8 cellular contexts compared by ENCODE assay signal in the genomic region with DNA sequence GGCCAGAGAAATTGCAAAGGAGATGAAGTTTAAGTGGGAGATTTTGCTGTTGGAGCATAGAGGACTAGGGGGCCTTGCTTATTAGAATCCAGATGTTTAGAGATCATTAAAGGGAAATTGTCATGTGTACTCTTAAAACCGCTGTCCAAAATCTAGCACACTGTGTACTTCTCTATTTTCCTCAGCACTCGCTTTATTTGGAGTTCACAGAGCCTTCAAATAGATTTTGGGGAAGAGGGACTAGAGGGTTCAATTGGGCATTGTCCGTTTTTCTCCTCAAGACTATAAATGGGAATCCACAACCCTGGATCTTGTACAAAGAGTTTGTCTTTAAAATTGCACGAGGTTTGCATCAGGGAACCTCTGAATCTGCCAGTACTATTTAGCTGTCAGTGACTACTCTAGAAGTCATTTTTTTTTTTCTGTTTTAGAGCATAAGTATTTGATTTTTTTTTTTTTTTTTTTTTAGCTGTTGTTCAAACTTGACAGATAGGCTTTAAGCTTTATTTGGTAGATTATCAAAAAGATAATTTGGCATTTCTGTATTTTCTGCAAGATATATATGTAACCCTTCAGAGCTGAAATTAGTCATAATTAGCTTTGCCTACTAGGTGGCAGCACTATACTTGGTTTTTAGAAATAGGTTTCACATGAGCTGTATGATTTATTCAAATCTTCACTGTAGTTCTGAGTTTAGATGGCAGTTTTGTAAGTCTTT. TPM values are rescaled to one million over a fixed set of nuclear protein-coding genes. Genes with fewer than 3 reads are reported as not detected.
DNase-seq lines count a peak whose midpoint lies in the region; ATAC-seq and TF ChIP-seq lines count a peak whose summit lies in the region.

No MANE protein-coding gene starts in this region.

- no peaks in the 10 kb centered on the region for H3K4me1 ChIP-seq in effector memory CD4-positive, alpha-beta T cell (ENCODE audit: control insufficient read depth, insufficient read depth, low read length, poor library complexity, severe bottlenecking)

- H3K36me3 ChIP-seq in effector memory CD4-positive, alpha-beta T cell (ENCODE audit: control insufficient read depth, insufficient read depth, low read length): peaks cover 6% of the 10 kb centered on the region

- ATAC-seq in GM18861 (IDR thresholded peaks at IDR 0.05; ENCODE audit: unreplicated experiment) (peak; percentile 73), HG03280 (IDR thresholded peaks at IDR 0.05; ENCODE audit: unreplicated experiment) (peak; percentile 72), esophagus mucosa (no peak)

- H3K27ac ChIP-seq in C4-2B: no peak overlapping the region
- H3K27ac ChIP-seq in effector memory CD4-positive, alpha-beta T cell (ENCODE audit: insufficient read depth, low read length, poor library complexity, severe bottlenecking): no peak overlapping the region

- DNase-seq in RPMI7951 (ENCODE audit: low read depth) (peak; percentile 42), fibroblast of gingiva (ENCODE audit: low read depth) (peak; percentile 68), retinal pigment epithelial cell (ENCODE audit: low read depth) (no peak)
- no peak for DNase-seq in effector memory CD4-positive, alpha-beta T cell

- no peaks in the 10 kb centered on the region for H3K27me3 ChIP-seq in effector memory CD4-positive, alpha-beta T cell (replicated peaks; ENCODE audit: control insufficient read depth, insufficient read depth, low read length, poor library complexity, severe bottlenecking)

- no peaks in the 10 kb centered on the region for H3K9me3 ChIP-seq in effector memory CD4-positive, alpha-beta T cell (ENCODE audit: control insufficient read depth, low read length)

- no peak overlapping the region for H3K4me3 ChIP-seq in retinal pigment epithelial cell (ENCODE audit: low read length)
- no peak overlapping the region for H3K4me3 ChIP-seq in effector memory CD4-positive, alpha-beta T cell (ENCODE audit: insufficient read depth, low read depth, low read length, poor library complexity, severe bottlenecking)

- TF ChIP-seq CTCF in C4-2B (conservative IDR thresholded peaks at IDR 0.05) (peak; percentile 73), retinal pigment epithelial cell (conservative IDR thresholded peaks at IDR 0.05; ENCODE audit: low read depth, low read length) (peak; percentile 60)

RNA-seq across cellular contexts. Expression of a gene that starts 14.2 kb away (rescaled TPM):
- total RNA-seq in RPMI7951 (2014; rRNA removed; shearing (Covaris generic)): 27.3 and 30.3 TPM in 2 replicates
- total RNA-seq in esophagus mucosa: 12.8 TPM

RNA-seq across cellular contexts. Expression of a gene that starts 14.3 kb away (rescaled TPM):
- 75.7 and 84.3 TPM in 2 replicates for total RNA-seq in RPMI7951 (2014; rRNA removed; shearing (Covaris generic))
- 24.5 TPM for total RNA-seq in esophagus mucosa

RNA-seq across cellular contexts. Expression of a gene that starts 35.9 kb away (rescaled TPM):
- 19.7 and 27.6 TPM in 2 replicates for total RNA-seq in RPMI7951 (2014; rRNA removed; shearing (Covaris generic))
- 3.7 TPM for total RNA-seq in esophagus mucosa

Comparison
In these comparisons a context has a peak if more than half of its experiments do, and no peak if none do; other contexts are left out.
1. DNase-seq: peak in RPMI7951 (single experiment) and fibroblast of gingiva (single experiment); none in retinal pigment epithelial cell (single experiment) and effector memory CD4-positive, alpha-beta T cell (0 of 3).